ENCODE assay signal across 8 cellular contexts in genomic region chr19:16328824-16329482, GRCh38. TPM values are rescaled to one million over a fixed set of nuclear protein-coding genes. Genes with fewer than 3 reads are reported as not detected.
A peak's percentile ranks its signal among the peaks of the same experiment; 100 is the strongest.
DNase-seq lines count a peak whose midpoint lies in the region; ATAC-seq and TF ChIP-seq lines count a peak whose summit lies in the region.

No MANE protein-coding gene starts in this region.

- peak overlapping the region; percentile 86 for H3K27ac Mint-ChIP-seq in T-helper 1 cell treated with Interleukin-12 subunit alpha and Interleukin-12 subunit beta and Interleukin-4 antibody, amounts not matched to agents 30 μg/mL and 1 μg/mL, for 36 hours

- no peak for DNase-seq in GM13977 (ENCODE audit: low spot score)
- DNase-seq in dermis microvascular lymphatic vessel endothelial cell (ENCODE audit: low read depth in 2 of 2) = peak; percentile 61 to 81
- DNase-seq in glomerular visceral epithelial cell (ENCODE audit: extremely low spot score) = no peak
- DNase-seq in NCI-H2196 treated with DMSO at 0.1 percent for 48 hours (lab: John Stamatoyannopoulos, UW; ENCODE audit: unreplicated experiment) = no peak
- DNase-seq in NCI-H1092 treated with DMSO at 0.1 percent for 48 hours (lab: John Stamatoyannopoulos, UW) = no peak

- no peak for ATAC-seq in HG02884 (IDR thresholded peaks at IDR 0.05; ENCODE audit: unreplicated experiment)

- peak; percentile 33 for TF ChIP-seq CTCF in GM13977 (IDR thresholded peaks at IDR 0.05; ENCODE audit: extremely low read depth, insufficient read depth, missing control alignments)

- H3K36me3 Mint-ChIP-seq in T-helper 1 cell treated with Interleukin-12 subunit alpha and Interleukin-12 subunit beta and Interleukin-4 antibody, amounts not matched to agents 30 μg/mL and 1 μg/mL, for 36 hours (ENCODE audit: low read depth) = peaks cover 46% of the 10 kb centered on the region

- H3K4me3 Mint-ChIP-seq in T-helper 1 cell treated with Interleukin-12 subunit alpha and Interleukin-12 subunit beta and Interleukin-4 antibody, amounts not matched to agents 30 μg/mL and 1 μg/mL, for 36 hours = peak overlapping the region; percentile 95

- H3K27me3 Mint-ChIP-seq in T-helper 1 cell treated with Interleukin-12 subunit alpha and Interleukin-12 subunit beta and Interleukin-4 antibody, amounts not matched to agents 30 μg/mL and 1 μg/mL, for 36 hours (ENCODE audit: low read depth) = peaks cover 2% of the 10 kb centered on the region

- in situ Hi-C loops in GM13977 (cut with MboI; ENCODE audit: low pct_unique_long_range_greater_than_20kb, low sequenced_read_pairs, unreplicated experiment) = no loop called here

- peak overlapping the region in 3 of 7 experiments; percentile 34 to 70 (median 64) for H3K4me3 ChIP-seq in skin epidermis

- peaks cover 43% of the 10 kb centered on the region for H3K4me1 Mint-ChIP-seq in T-helper 1 cell treated with Interleukin-12 subunit alpha and Interleukin-12 subunit beta and Interleukin-4 antibody, amounts not matched to agents 30 μg/mL and 1 μg/mL, for 36 hours (ENCODE audit: low read depth)

- H3K9me3 Mint-ChIP-seq in T-helper 1 cell treated with Interleukin-12 subunit alpha and Interleukin-12 subunit beta and Interleukin-4 antibody, amounts not matched to agents 30 μg/mL and 1 μg/mL, for 36 hours = no peaks in the 10 kb centered on the region

- H3K27ac ChIP-seq in skin epidermis = peak overlapping the region in 18 of 21 experiments; percentile 39 to 97 (median 82)

RNA-seq across cellular contexts. Expression of gene KLF2, which starts 4.3 kb away (rescaled TPM):
- total RNA-seq in dermis microvascular lymphatic vessel endothelial cell = 2.4 and 2.8 TPM in 2 replicates

Comparison
In these comparisons a context has a peak if more than half of its experiments do, and no peak if none do; other contexts are left out.
1. DNase-seq: peak in dermis microvascular lymphatic vessel endothelial cell (2 of 2); none in GM13977 (single experiment), glomerular visceral epithelial cell (single experiment), NCI-H2196 treated with DMSO at 0.1 percent for 48 hours (single experiment) and NCI-H1092 treated with DMSO at 0.1 percent for 48 hours (single experiment).